In the genomic region with DNA sequence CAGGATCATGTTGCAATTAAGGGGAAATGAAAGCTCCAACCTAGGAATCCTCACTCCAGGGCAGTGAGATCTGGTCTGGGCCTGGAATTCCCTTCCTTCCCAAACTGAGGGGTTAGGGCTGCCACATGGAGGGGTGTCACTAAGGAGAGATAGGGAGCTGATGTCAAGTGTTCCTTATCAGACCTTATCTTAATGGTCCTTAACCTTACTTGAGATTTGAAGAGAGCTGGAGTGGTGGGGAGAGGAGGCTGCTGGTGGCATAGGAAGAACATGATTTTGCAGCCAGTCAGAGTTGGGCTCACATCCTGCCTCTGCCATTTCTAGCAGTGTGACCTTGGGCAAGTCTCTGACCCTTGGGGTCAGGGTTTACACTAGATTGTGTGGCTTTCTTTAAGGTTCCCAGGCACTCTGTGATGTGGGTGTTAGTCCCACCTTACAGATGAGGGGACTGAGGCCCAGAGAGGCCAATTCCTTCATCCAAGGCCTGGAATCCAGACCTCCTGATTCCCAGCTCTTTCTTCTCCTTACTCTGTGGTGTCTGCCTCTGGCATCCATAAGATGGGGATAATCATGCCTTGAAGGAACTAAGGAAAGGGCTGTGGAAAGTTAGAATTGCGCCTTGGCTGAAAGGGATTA, we compare ENCODE assay signal across 12 cellular contexts. TPM values are rescaled to one million over a fixed set of nuclear protein-coding genes. Genes with fewer than 3 reads are reported as not detected.
DNase-seq lines count a peak whose midpoint lies in the region; ATAC-seq and TF ChIP-seq lines count a peak whose summit lies in the region.
"Had no signal": no experiment of that assay in that cellular context is flagged by ENCODE, and none has a peak within 500 bp of the region (broad histone marks: within the 10 kb centered on the region; RNA-seq: fewer than 3 reads in every experiment).

No MANE protein-coding gene starts in this region.

- POLR2A ChIA-PET in PC-3 (lab: Charles Lee; ENCODE audit: unreplicated experiment): interaction anchor here (0.6 to 0.7 kb wide), 3 partner anchors 13 to 55 kb away, joined by 5 to 9 read pairs (median 6); no protein-coding TSS in a partner anchor

- no peaks in the 10 kb centered on the region for H3K9me3 ChIP-seq in PC-3 (ENCODE audit: low read length)
- H3K9me3 ChIP-seq in mucosa of stomach (ENCODE audit: control insufficient read depth, low read length): no peaks in the 10 kb centered on the region
- H3K9me3 ChIP-seq in uterus: no peaks in the 10 kb centered on the region

- peak; percentile 0 for ATAC-seq in PC-3
- ATAC-seq: activated CD8-positive, alpha-beta memory T cell treated with anti-CD3 and anti-CD28 coated beads, Interleukin-2, amount 10 ng/mL, durations not matched to agents 7 days and 5 days; stimulated activated memory B cell treated with anti-CD40 and anti-IgM and Interleukin-4, amounts not matched to agents 10 μg/mL and 1 μg/mL and 100 μg/mL, for 72 hours had no signal

- intact Hi-C loops in PC-3 (cut with micrococcal nuclease) (no loop called here), uterus (cut with DNase I; ENCODE audit: low total_unique reads) (no loop called here)

- H3K4me3 ChIP-seq in PC-3 (ENCODE audit: low read length): peak overlapping the region; percentile 64
- peak overlapping the region; percentile 28 for H3K4me3 ChIP-seq in epithelial cell of esophagus (ENCODE audit: low read length)
- peak overlapping the region; percentile 31 for H3K4me3 ChIP-seq in mucosa of stomach (ENCODE audit: low read length)
- no peak overlapping the region for H3K4me3 ChIP-seq in uterus

- TF ChIP-seq CTCF in PC-3 (conservative IDR thresholded peaks at IDR 0.05; ENCODE audit: low read depth, low read length) (no peak), epithelial cell of esophagus (IDR thresholded peaks at IDR 0.05; ENCODE audit: insufficient read depth, low read depth, low read length, missing control alignments) (no peak), uterus (IDR thresholded peaks at IDR 0.05) (no peak)

- TF ChIP-seq POLR2A in uterus (IDR thresholded peaks at IDR 0.05): no peak

- H3K9me2 ChIP-seq in PC-3 (replicated peaks; ENCODE audit: low read length): no peaks in the 10 kb centered on the region

- 0 out of 2 replicates have a peak, but pooled peaks cover 1% of the 10 kb centered on the region for H3K36me3 ChIP-seq in PC-3 (ENCODE audit: low read depth, low read length)
- H3K36me3 ChIP-seq in mucosa of stomach (ENCODE audit: control insufficient read depth, insufficient read depth, low read length): no peaks in the 10 kb centered on the region
- no peaks in the 10 kb centered on the region for H3K36me3 ChIP-seq in uterus

- H3K9ac ChIP-seq in PC-3 (ENCODE audit: low read length) (peak overlapping the region; percentile 95), mucosa of stomach (ENCODE audit: low read length) (peak overlapping the region; percentile 82)

- peaks cover 19% of the 10 kb centered on the region for H3F3A ChIP-seq in PC-3 (ENCODE audit: low read length, unreplicated experiment)

- H3K4me2 ChIP-seq in PC-3 (ENCODE audit: low read length): peak overlapping the region; percentile 97

- CTCF ChIA-PET in PC-3 (lab: Charles Lee): no interaction called here

- H3K4me1 ChIP-seq in PC-3 (ENCODE audit: insufficient read depth, low read length) (peaks cover 72% of the 10 kb centered on the region), mucosa of stomach (ENCODE audit: control insufficient read depth, insufficient read depth, low read length) (peaks cover 79% of the 10 kb centered on the region), uterus (peaks cover 4% of the 10 kb centered on the region in 2 donors)

- DNase-seq in PC-3 (no peak), epithelial cell of esophagus (ENCODE audit: low read depth) (no peak), uterus (no peak), DMS114 treated with DMSO at 0.1 percent for 48 hours (lab: John Stamatoyannopoulos, UW; ENCODE audit: unreplicated experiment) (no peak), NCI-H345 treated with DMSO at 0.1 percent for 48 hours (lab: John Stamatoyannopoulos, UW; ENCODE audit: unreplicated experiment) (no peak), NCI-H82 (lab: John Stamatoyannopoulos, UW) (no peak)
- DNase-seq: activated CD8-positive, alpha-beta memory T cell treated with anti-CD3 and anti-CD28 coated beads, Interleukin-2, amount 10 ng/mL, durations not matched to agents 7 days and 5 days; activated naive CD8-positive, alpha-beta T cell treated with anti-CD3 and anti-CD28 coated beads, Interleukin-2, amount 10 ng/mL, durations not matched to agents 7 days and 5 days; cortex of kidney; NCI-H2227 treated with DMSO at 0.1 percent for 48 hours had no signal

- peaks cover 85% of the 10 kb centered on the region for H3K79me2 ChIP-seq in PC-3 (ENCODE audit: low read length)

- H3K27ac ChIP-seq in PC-3 (ENCODE audit: low read length) (peak overlapping the region; percentile 99), uterus (peak overlapping the region; percentile 60 to 66)

- H3K27me3 ChIP-seq in PC-3 (ENCODE audit: low read length): no peaks in the 10 kb centered on the region
- no peaks in the 10 kb centered on the region for H3K27me3 ChIP-seq in mucosa of stomach (ENCODE audit: control insufficient read depth, insufficient read depth, low read length)
- no peaks in the 10 kb centered on the region for H3K27me3 ChIP-seq in uterus

- BruUV-seq in PC-3 (replicated peaks; lab: Mats Ljungman, UMichigan): no TSS peak

- H4K20me1 ChIP-seq in PC-3 (ENCODE audit: low read length): no peaks in the 10 kb centered on the region

- H2AFZ ChIP-seq in PC-3 (ENCODE audit: low read length): no peak overlapping the region

RNA-seq across cellular contexts. Expression of a gene that starts 56.3 kb away (rescaled TPM):
- total RNA-seq in PC-3 (2014; rRNA removed) (6.6 and 10.0 TPM in 2 replicates), uterus (10 to 100 TPM in 3 of 4 donors, 1 to 10 TPM in 1; 4.7 to 61.0 (median 18.1) TPM)
- total RNA-seq: activated CD8-positive, alpha-beta memory T cell treated with anti-CD3 and anti-CD28 coated beads, Interleukin-2, amount 10 ng/mL, durations not matched to agents 7 days and 5 days; activated naive CD8-positive, alpha-beta T cell treated with anti-CD3 and anti-CD28 coated beads, Interleukin-2, amount 10 ng/mL, durations not matched to agents 7 days and 5 days had no signal

RNA-seq across cellular contexts. Expression of a gene that starts 58.2 kb away (rescaled TPM):
- 108 and 115 TPM in 2 replicates for total RNA-seq in PC-3 (2014; rRNA removed)
- 10 to 100 TPM; 15.9 to 67.7 (median 30.4) TPM for total RNA-seq in uterus

RNA-seq across cellular contexts. Expression of a gene that starts 58.5 kb away (rescaled TPM):
- total RNA-seq in PC-3 (2014; rRNA removed) (13.2 and 13.8 TPM in 2 replicates), uterus (100 to 1,000 TPM in 1 of 4 donors, 10 to 100 TPM in 3; 50.2 to 168 (median 76.4) TPM)

Comparison
In these comparisons a context has a peak if more than half of its experiments do, and no peak if none do; other contexts are left out.
1. H3K4me3 ChIP-seq: peak in PC-3 (single experiment), epithelial cell of esophagus (single experiment) and mucosa of stomach (single experiment); none in uterus (0 of 2).